16 cellular contexts compared by ENCODE assay signal in genomic region chr1:234226106-234226818, GRCh38.
DNase-seq lines count a peak whose midpoint lies in the region; ATAC-seq, FAIRE-seq and TF ChIP-seq lines count a peak whose summit lies in the region.
"Had no signal": no experiment of that assay in that cellular context is flagged by ENCODE, and none has a peak within 500 bp of the region (broad histone marks: within the 10 kb centered on the region; RNA-seq: fewer than 3 reads in every experiment).

No MANE protein-coding gene starts in this region.

- H3K27me3 ChIP-seq in H1 (replicated peaks in 1 of 4; ENCODE audit: control insufficient read depth in 3 of 4, extremely low read depth in 1 of 4, insufficient read depth in 3 of 4, low read length in 3 of 4) (no peaks in the 10 kb centered on the region; a peak in 1 of 7 replicates), MG63 (peaks cover 31% of the 10 kb centered on the region)
- peaks cover 3% of the 10 kb centered on the region for H3K27me3 ChIP-seq in CD4-positive, alpha-beta T cell (ENCODE audit: control insufficient read depth, insufficient read depth, low read length)

- H3K36me3 Mint-ChIP-seq in stimulated activated effector memory CD8-positive, alpha-beta T cell treated with anti-CD3 and anti-CD28 coated beads, Interleukin-12 subunit alpha, Interleukin-12 subunit beta, amount 100 ng/mL, for 72 hours, result peaks cover 7% of the 10 kb centered on the region
- no peaks in the 10 kb centered on the region for H3K36me3 Mint-ChIP-seq in CD4-positive, alpha-beta T cell (ENCODE audit: low read depth)

- H3K23me2 ChIP-seq in H1 (ENCODE audit: low read depth, low read length), result no peaks in the 10 kb centered on the region

- no peak for TF ChIP-seq POLR2A in GM12891 (IDR thresholded peaks at IDR 0.05; ENCODE audit: low read depth, low read length)
- TF ChIP-seq POLR2A in H1 (IDR thresholded peaks at IDR 0.05; ENCODE audit: control extremely low read depth in 1 of 2, low read depth in 2 of 2, low read length in 2 of 2), result no peak

- H3K14ac ChIP-seq in H1 (ENCODE audit: insufficient read length), result no peak overlapping the region

- WGBS in H1 (ENCODE audit: extremely low coverage in 1 of 2, insufficient coverage in 1 of 2, insufficient read length in 1 of 2, insufficient replicate concordance in 2 of 2, low coverage in 1 of 2, low lambda C conversion rate in 2 of 2, missing lambda C conversion rate in 1 of 2), 2 experiments, result 76% methylated on average over 5 of the region's 5 CpGs; no CpG with 5 or more reads in 1 of the 2 experiments

- H3K9me3 Mint-ChIP-seq in stimulated activated effector memory CD8-positive, alpha-beta T cell treated with anti-CD3 and anti-CD28 coated beads, Interleukin-12 subunit alpha, Interleukin-12 subunit beta, amount 100 ng/mL, for 72 hours, result no peaks in the 10 kb centered on the region
- no peaks in the 10 kb centered on the region for H3K9me3 Mint-ChIP-seq in CD4-positive, alpha-beta T cell

- DNase-seq in GM12891 (ENCODE audit: insufficient read length, low spot score) (no peak), H1 (ENCODE audit: low read depth in 1 of 2, low spot score in 2 of 2) (no peak), MG63 (no peak)
- DNase-seq in stimulated activated effector memory CD8-positive, alpha-beta T cell treated with anti-CD3 and anti-CD28 coated beads, Interleukin-12 subunit alpha, Interleukin-12 subunit beta, amount 100 ng/mL, for 72 hours (ENCODE audit: low spot score in 2 of 2), result no peak
- no peak for DNase-seq in CD4-positive, alpha-beta T cell
- DNase-seq: Calu3, NCI-H1417 treated with DMSO at 0.1 percent for 48 hours, NCI-H1930, NCI-H510A, NCI-H774, PC-3, SW 1271 had no signal

- H3K9ac ChIP-seq in H1 (replicated peaks in 1 of 4; ENCODE audit: extremely low read depth in 1 of 4, low read depth in 3 of 4, low read length in 3 of 4), result no peak overlapping the region

- peak; percentile 62 for ATAC-seq in HG03175 (IDR thresholded peaks at IDR 0.05; ENCODE audit: unreplicated experiment)
- ATAC-seq in stimulated activated effector memory CD8-positive, alpha-beta T cell treated with anti-CD3 and anti-CD28 coated beads, Interleukin-12 subunit alpha, Interleukin-12 subunit beta, amount 100 ng/mL, for 72 hours, result peak; percentile 58
- no peak for ATAC-seq in GM18517 (IDR thresholded peaks at IDR 0.05; ENCODE audit: unreplicated experiment)
- no peak for ATAC-seq in CD4-positive, alpha-beta T cell (ENCODE audit: poor library complexity)
- ATAC-seq: PC-3 had no signal

- no peak overlapping the region for H4K8ac ChIP-seq in H1 (ENCODE audit: extremely low read depth, insufficient read depth, low read length)

- no peak overlapping the region for H3K27ac Mint-ChIP-seq in stimulated activated effector memory CD8-positive, alpha-beta T cell treated with anti-CD3 and anti-CD28 coated beads, Interleukin-12 subunit alpha, Interleukin-12 subunit beta, amount 100 ng/mL, for 72 hours
- no peak overlapping the region for H3K27ac Mint-ChIP-seq in CD4-positive, alpha-beta T cell

- no peak overlapping the region; the same call in 1 of the 2 replicates for H3K18ac ChIP-seq in H1 (ENCODE audit: extremely low read depth, low read length)

- no peak overlapping the region for H2BK12ac ChIP-seq in H1 (ENCODE audit: low read depth, low read length)

- peaks cover 2 to 10% (median 9%) of the 10 kb centered on the region in 4 experiments for H3K4me1 ChIP-seq in H1 (replicated peaks in 1 of 4; ENCODE audit: control insufficient read depth in 3 of 4, insufficient read depth in 4 of 4, low read length in 3 of 4)
- H3K4me1 ChIP-seq: SJSA1 had no signal

- H2AFZ ChIP-seq in H1 (ENCODE audit: low read length), result no peak overlapping the region

- no peaks in the 10 kb centered on the region for H4K20me1 ChIP-seq in H1 (replicated peaks in 1 of 2; ENCODE audit: control insufficient read depth in 1 of 2, insufficient read depth in 2 of 2, low read length in 2 of 2)

- no peak for TF ChIP-seq RAD21 in H1 (IDR thresholded peaks at IDR 0.05 in 1 of 2, conservative IDR thresholded peaks at IDR 0.05 in 1 of 2; ENCODE audit: low read depth in 2 of 2, low read length in 2 of 2)

- no peak overlapping the region for H3K23ac ChIP-seq in H1 (ENCODE audit: insufficient read length)

- no peak for TF ChIP-seq EP300 in H1 (IDR thresholded peaks at IDR 0.05; ENCODE audit: borderline replicate concordance in 1 of 2, low read depth in 2 of 2, low read length in 2 of 2)

- no peaks in the 10 kb centered on the region for H3K79me2 ChIP-seq in H1 (ENCODE audit: control insufficient read depth in 1 of 2, insufficient read depth in 2 of 2, low read length in 2 of 2)

- H3K36me3 ChIP-seq in H1 (ENCODE audit: control insufficient read depth in 2 of 4, insufficient read depth in 4 of 4, low read length in 3 of 4) (no peaks in the 10 kb centered on the region), MG63 (no peaks in the 10 kb centered on the region)
- H3K36me3 ChIP-seq: SJSA1 had no signal

- no peak overlapping the region for H3K4ac ChIP-seq in H1 (replicated peaks; ENCODE audit: insufficient read length, low read depth, low read length)

- H3K79me1 ChIP-seq in H1 (ENCODE audit: low read depth, low read length), result no peaks in the 10 kb centered on the region

- no peak overlapping the region for H4K5ac ChIP-seq in H1 (ENCODE audit: insufficient read length, low read depth, low read length)

- no peak overlapping the region for H2BK15ac ChIP-seq in H1 (ENCODE audit: low read length)

- POLR2A ChIA-PET in H1 (lab: Charles Lee; ENCODE audit: partially characterized antibody), result interaction anchor here (0.8 to 2.8 kb wide), 2 partner anchors 11 to 1035 kb away, joined by 3 to 6 read pairs; no protein-coding TSS in a partner anchor
- POLR2A ChIA-PET in CD4-positive, alpha-beta T cell (lab: Charles Lee), result no interaction called here

- no peak overlapping the region for H3K4me3 Mint-ChIP-seq in stimulated activated effector memory CD8-positive, alpha-beta T cell treated with anti-CD3 and anti-CD28 coated beads, Interleukin-12 subunit alpha, Interleukin-12 subunit beta, amount 100 ng/mL, for 72 hours
- H3K4me3 Mint-ChIP-seq in CD4-positive, alpha-beta T cell, result no peak overlapping the region

- H3K27ac ChIP-seq in H1 (ENCODE audit: low read depth, low read length), result no peak overlapping the region
- no peak overlapping the region for H3K27ac ChIP-seq in CD4-positive, alpha-beta T cell (ENCODE audit: low read depth, low read length)
- H3K27ac ChIP-seq: RWPE1, SJSA1 had no signal

- no peak overlapping the region for H3K56ac ChIP-seq in H1 (replicated peaks; ENCODE audit: insufficient read length, low read depth, low read length)

- peak overlapping the region; percentile 17 to 20; a peak in 2 of 4 replicates for H3K4me2 ChIP-seq in H1 (ENCODE audit: insufficient read depth in 1 of 2, low read depth in 2 of 2, low read length in 2 of 2)

- TF ChIP-seq CTCF in H1 (IDR thresholded peaks at IDR 0.05; ENCODE audit: control extremely low read depth in 1 of 3, insufficient read depth in 1 of 3, low read depth in 1 of 3, low read length in 3 of 3), result no peak
- TF ChIP-seq CTCF in CD4-positive, alpha-beta T cell (IDR thresholded peaks at IDR 0.05), result no peak

- peak; percentile 69 for FAIRE-seq in GM12891 (lab: Jason Lieb, UNC)
- FAIRE-seq in H1 (lab: Jason Lieb, UNC), result no peak

- CTCF ChIA-PET in H1 (lab: Charles Lee; ENCODE audit: partially characterized antibody), result interaction anchor here (0.7 to 3.8 kb wide), 10 partner anchors 9 to 103 kb away, joined by 3 to 22 read pairs (median 4); no protein-coding TSS in a partner anchor
- CTCF ChIA-PET in CD4-positive, alpha-beta T cell (lab: Charles Lee), result interaction anchor here (1.4 to 1.6 kb wide), 2 partner anchors 13 to 84 kb away, joined by 4 to 5 read pairs; no protein-coding TSS in a partner anchor

- peaks cover 17% of the 10 kb centered on the region for H3K4me1 Mint-ChIP-seq in stimulated activated effector memory CD8-positive, alpha-beta T cell treated with anti-CD3 and anti-CD28 coated beads, Interleukin-12 subunit alpha, Interleukin-12 subunit beta, amount 100 ng/mL, for 72 hours
- peaks cover 10% of the 10 kb centered on the region for H3K4me1 Mint-ChIP-seq in CD4-positive, alpha-beta T cell (ENCODE audit: low read depth)

- H2BK120ac ChIP-seq in H1 (replicated peaks; ENCODE audit: low read depth, low read length), result peak overlapping the region; percentile 58

- intact Hi-C loops in CD4-positive, alpha-beta T cell (cut with DNase I, micrococcal nuclease), result no loop called here

- no peak overlapping the region for H4K91ac ChIP-seq in H1 (replicated peaks; ENCODE audit: insufficient read length, low read length)

- no peak overlapping the region for H3K4me3 ChIP-seq in H1 (ENCODE audit: extremely low read depth in 1 of 4, insufficient read depth in 2 of 4, low read depth in 3 of 4, low read length in 4 of 4)
- H3K4me3 ChIP-seq in MG63, result no peak overlapping the region
- H3K4me3 ChIP-seq: SJSA1 had no signal

- no peak overlapping the region for H2BK20ac ChIP-seq in H1 (ENCODE audit: low read length)

- H3K9me3 ChIP-seq in H1 (ENCODE audit: insufficient read depth in 2 of 2, low read depth in 1 of 2, low read length in 1 of 2), result no peaks in the 10 kb centered on the region
- no peaks in the 10 kb centered on the region for H3K9me3 ChIP-seq in MG63
- no peaks in the 10 kb centered on the region for H3K9me3 ChIP-seq in CD4-positive, alpha-beta T cell (ENCODE audit: control insufficient read depth, low read length)
- H3K9me3 ChIP-seq: SJSA1 had no signal

- 0 out of 2 replicates have a peak overlapping the region, but pooled peaks have one; percentile 1 for H2AK5ac ChIP-seq in H1 (ENCODE audit: low read depth, low read length)

- H2BK5ac ChIP-seq in H1 (ENCODE audit: low read depth, low read length), result peak overlapping the region; percentile 41; the same call in 1 of the 2 replicates

- H3K27me3 Mint-ChIP-seq in CD4-positive, alpha-beta T cell, result peaks cover 22% of the 10 kb centered on the region

TF ChIP-seq in GM12891, 5 proteins besides CTCF, POLR2A, EP300 and RAD21:
- TF ChIP-seq POLR2AphosphoS5 (IDR thresholded peaks at IDR 0.05; ENCODE audit: low read depth, low read length), result no peak

TF ChIP-seq in H1, 55 proteins besides CTCF, POLR2A, EP300 and RAD21 (continues in another document):
- TF ChIP-seq NANOG (IDR thresholded peaks at IDR 0.05; ENCODE audit: insufficient read depth, low read depth, low read length, poor library complexity, severe bottlenecking) (peak; percentile 96), TCF12 (IDR thresholded peaks at IDR 0.05; ENCODE audit: low read depth, low read length) (no peak), CHD2 (IDR thresholded peaks at IDR 0.05; ENCODE audit: low read length) (no peak), SP1 (IDR thresholded peaks at IDR 0.05; ENCODE audit: low read depth, low read length) (peak; percentile 14; the same call in 1 of the 2 replicates)

Comparison
In these comparisons a context has a peak if more than half of its experiments do, and no peak if none do; other contexts are left out.
1. ATAC-seq: peak in HG03175 (single experiment) and stimulated activated effector memory CD8-positive, alpha-beta T cell treated with anti-CD3 and anti-CD28 coated beads, Interleukin-12 subunit alpha, Interleukin-12 subunit beta, amount 100 ng/mL, for 72 hours (single experiment); none in GM18517 (single experiment) and CD4-positive, alpha-beta T cell (single experiment).